8 cellular contexts compared by ENCODE assay signal in genomic region chr18:28175930-28176673, GRCh38. TPM values are rescaled to one million over a fixed set of nuclear protein-coding genes. Genes with fewer than 3 reads are reported as not detected.
DNase-seq lines count a peak whose midpoint lies in the region; ATAC-seq and TF ChIP-seq lines count a peak whose summit lies in the region.

No MANE protein-coding gene starts in this region.

- POLR2A ChIA-PET in CD4-positive, alpha-beta T cell (lab: Charles Lee) = no interaction called here
- POLR2A ChIA-PET in activated CD8-positive, alpha-beta T cell treated with anti-CD3 and anti-CD28 coated beads, Interleukin-2, amount 10 ng/mL, durations not matched to agents 7 days and 5 days (lab: Charles Lee) = no interaction called here

- TF ChIP-seq CTCF in CD4-positive, alpha-beta T cell (IDR thresholded peaks at IDR 0.05) = no peak
- no peak for TF ChIP-seq CTCF in left ventricle myocardium inferior (IDR thresholded peaks at IDR 0.05; ENCODE audit: borderline replicate concordance)

- intact Hi-C loops in CD4-positive, alpha-beta T cell (cut with DNase I, micrococcal nuclease) = no loop called here
- intact Hi-C loops in left ventricle myocardium inferior (cut with micrococcal nuclease) = no loop called here

- ATAC-seq in CD4-positive, alpha-beta T cell (ENCODE audit: poor library complexity) = no peak
- no peak for ATAC-seq in activated CD8-positive, alpha-beta T cell treated with anti-CD3 and anti-CD28 coated beads, Interleukin-2, amount 10 ng/mL, durations not matched to agents 7 days and 5 days
- no peak for ATAC-seq in HG03521 (IDR thresholded peaks at IDR 0.05; ENCODE audit: unreplicated experiment)

- peak overlapping the region; percentile 84 for H3K4me3 ChIP-seq in left ventricle myocardium inferior
- peak overlapping the region; percentile 14 for H3K4me3 ChIP-seq in rectal smooth muscle tissue (ENCODE audit: low read length)

- H3K4me1 ChIP-seq in left ventricle myocardium inferior (peaks cover 35% of the 10 kb centered on the region), rectal smooth muscle tissue (ENCODE audit: control insufficient read depth, insufficient read depth, low read length) (peaks cover 4% of the 10 kb centered on the region)

- H3K4me3 Mint-ChIP-seq in CD4-positive, alpha-beta T cell = peak overlapping the region; percentile 73
- H3K4me3 Mint-ChIP-seq in activated CD8-positive, alpha-beta T cell treated with anti-CD3 and anti-CD28 coated beads, Interleukin-2, amount 10 ng/mL, durations not matched to agents 7 days and 5 days = peak overlapping the region; percentile 35

- H3K36me3 ChIP-seq in left ventricle myocardium inferior = no peaks in the 10 kb centered on the region
- no peaks in the 10 kb centered on the region for H3K36me3 ChIP-seq in rectal smooth muscle tissue (ENCODE audit: control insufficient read depth, insufficient read depth, low read length)

- peaks cover 68% of the 10 kb centered on the region for H3K27me3 Mint-ChIP-seq in CD4-positive, alpha-beta T cell
- H3K27me3 Mint-ChIP-seq in activated CD8-positive, alpha-beta T cell treated with anti-CD3 and anti-CD28 coated beads, Interleukin-2, amount 10 ng/mL, durations not matched to agents 7 days and 5 days (ENCODE audit: low read depth) = peaks cover 39% of the 10 kb centered on the region

- CTCF ChIA-PET in CD4-positive, alpha-beta T cell (lab: Charles Lee) = no interaction called here
- CTCF ChIA-PET in activated CD8-positive, alpha-beta T cell treated with anti-CD3 and anti-CD28 coated beads, Interleukin-2, amount 10 ng/mL, durations not matched to agents 7 days and 5 days (lab: Charles Lee) = no interaction called here

- no peak overlapping the region for H3K27ac ChIP-seq in CD4-positive, alpha-beta T cell (ENCODE audit: low read depth, low read length)
- peak overlapping the region; percentile 94 for H3K27ac ChIP-seq in left ventricle myocardium inferior (replicated peaks)
- H3K27ac ChIP-seq in rectal smooth muscle tissue (ENCODE audit: low read depth, low read length) = no peak overlapping the region

- no peaks in the 10 kb centered on the region for H3K9me3 ChIP-seq in CD4-positive, alpha-beta T cell (ENCODE audit: control insufficient read depth, low read length)
- no peaks in the 10 kb centered on the region for H3K9me3 ChIP-seq in left ventricle myocardium inferior (replicated peaks)

- no peak overlapping the region for H3K9ac ChIP-seq in rectal smooth muscle tissue (ENCODE audit: low read length)

- peaks cover 48% of the 10 kb centered on the region for H3K27me3 ChIP-seq in CD4-positive, alpha-beta T cell (ENCODE audit: control insufficient read depth, insufficient read depth, low read length)
- peaks cover 58% of the 10 kb centered on the region for H3K27me3 ChIP-seq in left ventricle myocardium inferior (ENCODE audit: low read depth)
- peaks cover 6% of the 10 kb centered on the region for H3K27me3 ChIP-seq in rectal smooth muscle tissue (ENCODE audit: control insufficient read depth, insufficient read depth, low read length)

- H3K9me3 Mint-ChIP-seq in CD4-positive, alpha-beta T cell = no peaks in the 10 kb centered on the region
- no peaks in the 10 kb centered on the region for H3K9me3 Mint-ChIP-seq in activated CD8-positive, alpha-beta T cell treated with anti-CD3 and anti-CD28 coated beads, Interleukin-2, amount 10 ng/mL, durations not matched to agents 7 days and 5 days (ENCODE audit: insufficient read depth)

- no peak for DNase-seq in CD4-positive, alpha-beta T cell
- DNase-seq in HuH-7 (ENCODE audit: low spot score) (peak; percentile 32), left ventricle myocardium inferior (peak; percentile 21), cerebellar nuclear complex (lab: John Stamatoyannopoulos, UW) (no peak), GOT3 (lab: John Stamatoyannopoulos, UW) (no peak)
- no peak for DNase-seq in activated CD8-positive, alpha-beta T cell treated with anti-CD3 and anti-CD28 coated beads, Interleukin-2, amount 10 ng/mL, durations not matched to agents 7 days and 5 days

- H3K4me1 Mint-ChIP-seq in CD4-positive, alpha-beta T cell (ENCODE audit: low read depth) = peaks cover 17% of the 10 kb centered on the region
- peaks cover 15% of the 10 kb centered on the region for H3K4me1 Mint-ChIP-seq in activated CD8-positive, alpha-beta T cell treated with anti-CD3 and anti-CD28 coated beads, Interleukin-2, amount 10 ng/mL, durations not matched to agents 7 days and 5 days (ENCODE audit: low read depth)

- no peaks in the 10 kb centered on the region for H3K36me3 Mint-ChIP-seq in CD4-positive, alpha-beta T cell (ENCODE audit: low read depth)
- H3K36me3 Mint-ChIP-seq in activated CD8-positive, alpha-beta T cell treated with anti-CD3 and anti-CD28 coated beads, Interleukin-2, amount 10 ng/mL, durations not matched to agents 7 days and 5 days (ENCODE audit: low read depth) = peaks cover 7% of the 10 kb centered on the region

- no peak overlapping the region for H3K27ac Mint-ChIP-seq in CD4-positive, alpha-beta T cell
- H3K27ac Mint-ChIP-seq in activated CD8-positive, alpha-beta T cell treated with anti-CD3 and anti-CD28 coated beads, Interleukin-2, amount 10 ng/mL, durations not matched to agents 7 days and 5 days = peak overlapping the region; percentile 70

RNA-seq across cellular contexts. Expression of gene CDH2, which starts 0.8 kb away (rescaled TPM):
- total RNA-seq in CD4-positive, alpha-beta T cell = not detected
- total RNA-seq in activated CD8-positive, alpha-beta T cell treated with anti-CD3 and anti-CD28 coated beads, Interleukin-2, amount 10 ng/mL, durations not matched to agents 7 days and 5 days = under 1 TPM; 0.11 to 0.21 TPM
- 370 TPM for total RNA-seq in left ventricle myocardium inferior

Comparison
In these comparisons a context has a peak if more than half of its experiments do, and no peak if none do; other contexts are left out.
1. DNase-seq: peak in HuH-7 (single experiment) and left ventricle myocardium inferior (single experiment); none in CD4-positive, alpha-beta T cell (0 of 10), activated CD8-positive, alpha-beta T cell treated with anti-CD3 and anti-CD28 coated beads, Interleukin-2, amount 10 ng/mL, durations not matched to agents 7 days and 5 days (single experiment), cerebellar nuclear complex (0 of 2) and GOT3 (single experiment).
2. RNA of gene CDH2, which starts 0.8 kb away (total RNA-seq): 370 TPM in left ventricle myocardium inferior (single experiment); 0.11 to 0.21 TPM in activated CD8-positive, alpha-beta T cell treated with anti-CD3 and anti-CD28 coated beads, Interleukin-2, amount 10 ng/mL, durations not matched to agents 7 days and 5 days and not detected in CD4-positive, alpha-beta T cell; every median in the first group is over 100 times any median in the second.